Comparison of ENCODE assay signal across 20 cellular contexts in the genomic region with DNA sequence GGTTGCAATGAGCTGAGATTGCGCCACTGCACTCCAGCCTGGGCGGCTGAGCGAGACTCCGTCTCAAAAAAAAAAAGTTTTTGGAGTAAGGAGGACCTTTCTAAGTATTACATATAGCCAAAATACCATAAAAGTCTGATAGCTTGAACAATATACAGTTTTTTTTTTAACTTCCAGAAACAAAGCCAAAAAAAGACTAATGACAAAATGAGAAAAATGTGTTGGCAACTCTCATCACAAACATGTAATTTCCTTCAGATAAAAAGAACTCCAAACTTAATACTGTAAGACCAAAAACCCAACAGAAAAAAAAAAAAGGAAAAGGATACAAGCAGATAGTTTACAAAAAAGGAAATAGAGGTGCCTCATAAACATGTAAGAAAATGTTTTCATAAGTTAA.
DNase-seq lines count a peak whose midpoint lies in the region; ATAC-seq and TF ChIP-seq lines count a peak whose summit lies in the region.
"Had no signal": no experiment of that assay in that cellular context is flagged by ENCODE, and none has a peak within 500 bp of the region (broad histone marks: within the 10 kb centered on the region; RNA-seq: fewer than 3 reads in every experiment).

No MANE protein-coding gene starts in this region.

- TF ChIP-seq POLR2A in gastrocnemius medialis (IDR thresholded peaks at IDR 0.05) (no peak), GM18505 (IDR thresholded peaks at IDR 0.05; ENCODE audit: borderline replicate concordance, extremely low read depth, insufficient read depth, insufficient read length) (no peak)

- no peaks in the 10 kb centered on the region for H3K27me3 Mint-ChIP-seq in activated naive CD8-positive, alpha-beta T cell treated with anti-CD3 and anti-CD28 coated beads, Interleukin-2, amount 50 U/mL, for 24 hours
- H3K27me3 Mint-ChIP-seq: CD8-positive, alpha-beta memory T cell had no signal

- in situ Hi-C loops in gastrocnemius medialis (cut with MboI; ENCODE audit: low sequenced_read_pairs in 4 of 4), result no loop called here

- H3K9me3 ChIP-seq in right atrium auricular region, result no peaks in the 10 kb centered on the region
- H3K9me3 ChIP-seq in gastrocnemius medialis, result no peaks in the 10 kb centered on the region
- no peaks in the 10 kb centered on the region for H3K9me3 ChIP-seq in upper lobe of right lung
- H3K9me3 ChIP-seq: A549; BLaER1 treated with 17β-estradiol and CSF1 and Interleukin-3, amounts not matched to agents 10 nM and 100 nM; Peyer's patch had no signal

- H3K9me3 Mint-ChIP-seq in activated naive CD8-positive, alpha-beta T cell treated with anti-CD3 and anti-CD28 coated beads, Interleukin-2, amount 50 U/mL, for 24 hours, result no peaks in the 10 kb centered on the region
- H3K9me3 Mint-ChIP-seq: CD8-positive, alpha-beta memory T cell had no signal

- H3K36me3 ChIP-seq in right atrium auricular region, result no peaks in the 10 kb centered on the region
- no peaks in the 10 kb centered on the region for H3K36me3 ChIP-seq in gastrocnemius medialis
- H3K36me3 ChIP-seq in upper lobe of right lung, result no peaks in the 10 kb centered on the region
- H3K36me3 ChIP-seq: BLaER1 treated with 17β-estradiol and CSF1 and Interleukin-3, amounts not matched to agents 10 nM and 100 nM; Peyer's patch had no signal

- TF ChIP-seq CTCF in right atrium auricular region (IDR thresholded peaks at IDR 0.05), result no peak
- TF ChIP-seq CTCF in fibroblast of the aortic adventitia (IDR thresholded peaks at IDR 0.05; ENCODE audit: insufficient read depth, low read length), result no peak
- no peak for TF ChIP-seq CTCF in gastrocnemius medialis (IDR thresholded peaks at IDR 0.05 in 4 of 5, conservative IDR thresholded peaks at IDR 0.05 in 1 of 5)
- no peak for TF ChIP-seq CTCF in upper lobe of right lung (IDR thresholded peaks at IDR 0.05)

- H3K4me1 ChIP-seq in right atrium auricular region (peaks cover 0 to 9% of the 10 kb centered on the region in 2 donors), gastrocnemius medialis (peaks cover 4 to 6% of the 10 kb centered on the region in 2 donors), upper lobe of right lung (peaks cover 21% of the 10 kb centered on the region)

- no peak overlapping the region for H3K27ac Mint-ChIP-seq in activated naive CD8-positive, alpha-beta T cell treated with anti-CD3 and anti-CD28 coated beads, Interleukin-2, amount 50 U/mL, for 24 hours
- H3K27ac Mint-ChIP-seq: CD8-positive, alpha-beta memory T cell had no signal

- H3K4me1 Mint-ChIP-seq in activated naive CD8-positive, alpha-beta T cell treated with anti-CD3 and anti-CD28 coated beads, Interleukin-2, amount 50 U/mL, for 24 hours, result peaks cover 45% of the 10 kb centered on the region

- no peak for ATAC-seq in left cardiac atrium
- ATAC-seq in gastrocnemius medialis, result no peak
- no peak for ATAC-seq in upper lobe of right lung
- no peak for ATAC-seq in activated naive CD8-positive, alpha-beta T cell treated with anti-CD3 and anti-CD28 coated beads, Interleukin-2, amount 50 U/mL, for 24 hours
- ATAC-seq in GM18505 (IDR thresholded peaks at IDR 0.05; ENCODE audit: unreplicated experiment), result no peak
- ATAC-seq: A549 had no signal

- no peak overlapping the region for H3K4me3 Mint-ChIP-seq in activated naive CD8-positive, alpha-beta T cell treated with anti-CD3 and anti-CD28 coated beads, Interleukin-2, amount 50 U/mL, for 24 hours
- H3K4me3 Mint-ChIP-seq: CD8-positive, alpha-beta memory T cell had no signal

- H3K4me3 ChIP-seq in right atrium auricular region (no peak overlapping the region), fibroblast of the aortic adventitia (ENCODE audit: low read depth, low read length) (no peak overlapping the region), gastrocnemius medialis (no peak overlapping the region), upper lobe of right lung (no peak overlapping the region)
- H3K4me3 ChIP-seq: A549, GM23248, Peyer's patch had no signal

- DNase-seq in right atrium auricular region (ENCODE audit: low spot score) (no peak), left cardiac atrium (no peak), fibroblast of the aortic adventitia (ENCODE audit: low read depth) (peak; percentile 67), gastrocnemius medialis (no peak), upper lobe of right lung (no peak), NCI-H510A treated with DMSO at 0.1 percent for 48 hours (lab: John Stamatoyannopoulos, UW) (no peak)
- DNase-seq in activated naive CD8-positive, alpha-beta T cell treated with anti-CD3 and anti-CD28 coated beads, Interleukin-2, amount 50 U/mL, for 24 hours, result no peak
- DNase-seq: CD8-positive, alpha-beta memory T cell; GM23248; HCEC 1CT; MM.1S; NCI-H1092 treated with DMSO at 0.1 percent for 48 hours; NCI-H146; NCI-H2029 treated with DMSO at 0.1 percent for 48 hours; NCI-H446; NCI-H69; Peyer's patch had no signal

- H3K36me3 Mint-ChIP-seq in activated naive CD8-positive, alpha-beta T cell treated with anti-CD3 and anti-CD28 coated beads, Interleukin-2, amount 50 U/mL, for 24 hours (ENCODE audit: low read depth), result no peaks in the 10 kb centered on the region
- H3K36me3 Mint-ChIP-seq: CD8-positive, alpha-beta memory T cell had no signal

- intact Hi-C loops in left cardiac atrium (cut with DNase I), result no loop called here
- intact Hi-C loops in gastrocnemius medialis (cut with DNase I; ENCODE audit: low total_unique reads), result no loop called here
- intact Hi-C loops in upper lobe of right lung (cut with DNase I), result no loop called here

- no peaks in the 10 kb centered on the region for H3K27me3 ChIP-seq in right atrium auricular region
- H3K27me3 ChIP-seq in gastrocnemius medialis, result no peaks in the 10 kb centered on the region
- H3K27me3 ChIP-seq in upper lobe of right lung, result no peaks in the 10 kb centered on the region
- H3K27me3 ChIP-seq: BLaER1 treated with 17β-estradiol and CSF1 and Interleukin-3, amounts not matched to agents 10 nM and 100 nM; Peyer's patch had no signal

- H3K27ac ChIP-seq in right atrium auricular region (peak overlapping the region; percentile 24 to 86), gastrocnemius medialis (peak overlapping the region; percentile 22 to 73 (median 68)), upper lobe of right lung (peak overlapping the region; percentile 81)
- H3K27ac ChIP-seq: A549, GM23248 had no signal
